In genomic region chr2:231930601-231931281, GRCh38 we compare ENCODE assay signal across 18 cellular contexts. TPM values are rescaled to one million over a fixed set of nuclear protein-coding genes. Genes with fewer than 3 reads are reported as not detected.
DNase-seq lines count a peak whose midpoint lies in the region; ATAC-seq and TF ChIP-seq lines count a peak whose summit lies in the region.
"Had no signal": no experiment of that assay in that cellular context is flagged by ENCODE, and none has a peak within 500 bp of the region (broad histone marks: within the 10 kb centered on the region; RNA-seq: fewer than 3 reads in every experiment).

No MANE protein-coding gene starts in this region.

- in situ Hi-C loops in brain microvascular endothelial cell (cut with HindIII; ENCODE audit: low pct_ligation_motif_present, low sequenced_read_pairs), result no loop called here

- peaks cover 47% of the 10 kb centered on the region for H3K27me3 ChIP-seq in brain microvascular endothelial cell (replicated peaks)
- H3K27me3 ChIP-seq: ovary had no signal

- H3K27me3 Mint-ChIP-seq in natural killer cell treated with Interleukin-12 subunit alpha and Interleukin-12 subunit beta and Interleukin-15 and Interleukin-18, amount 100 ng/mL, for 72 hours, result peaks cover 19 to 23% of the 10 kb centered on the region in 2 donors
- H3K27me3 Mint-ChIP-seq in natural killer cell (ENCODE audit: low read depth in 2 of 2), result peaks cover 29 to 33% of the 10 kb centered on the region in 2 donors
- H3K27me3 Mint-ChIP-seq in osteocyte (ENCODE audit: unreplicated experiment), result peaks cover 56% of the 10 kb centered on the region

- intact Hi-C loops in natural killer cell (cut with micrococcal nuclease), result no loop called here

- H3K4me1 Mint-ChIP-seq in natural killer cell treated with Interleukin-12 subunit alpha and Interleukin-12 subunit beta and Interleukin-15 and Interleukin-18, amount 100 ng/mL, for 72 hours (ENCODE audit: low read depth in 2 of 2), result no peaks in the 10 kb centered on the region
- H3K4me1 Mint-ChIP-seq in natural killer cell, result no peaks in the 10 kb centered on the region
- H3K4me1 Mint-ChIP-seq in osteocyte (ENCODE audit: unreplicated experiment), result peaks cover 5% of the 10 kb centered on the region

- H3K4me3 Mint-ChIP-seq in natural killer cell treated with Interleukin-12 subunit alpha and Interleukin-12 subunit beta and Interleukin-15 and Interleukin-18, amount 100 ng/mL, for 72 hours, result no peak overlapping the region
- H3K4me3 Mint-ChIP-seq in natural killer cell, result no peak overlapping the region
- H3K4me3 Mint-ChIP-seq in osteocyte (ENCODE audit: unreplicated experiment), result no peak overlapping the region
- H3K4me3 Mint-ChIP-seq: activated CD4-positive, alpha-beta T cell treated with anti-CD3 and anti-CD28 coated beads for 36 hours; activated T-cell treated with anti-CD3 and anti-CD28 coated beads, Interleukin-2, amount 50 U/mL, for 24 hours; brain; CD8-positive, alpha-beta memory T cell; T-helper 2 cell treated with Interferon-gamma antibody and Interleukin-4, amounts not matched to agents 5 μg/mL and 100 μg/mL, for 36 hours had no signal

- H3K4me3 ChIP-seq in fibroblast of pulmonary artery (replicated peaks; ENCODE audit: low read depth, low read length) (no peak overlapping the region), brain microvascular endothelial cell (ENCODE audit: low read depth, low read length) (no peak overlapping the region)
- H3K4me3 ChIP-seq: esophagus squamous epithelium, ovary had no signal

- H3K9me3 Mint-ChIP-seq in natural killer cell treated with Interleukin-12 subunit alpha and Interleukin-12 subunit beta and Interleukin-15 and Interleukin-18, amount 100 ng/mL, for 72 hours, result no peaks in the 10 kb centered on the region
- H3K9me3 Mint-ChIP-seq in natural killer cell, result no peaks in the 10 kb centered on the region
- no peaks in the 10 kb centered on the region for H3K9me3 Mint-ChIP-seq in osteocyte (ENCODE audit: unreplicated experiment)
- H3K9me3 Mint-ChIP-seq: activated naive CD4-positive, alpha-beta T cell treated with anti-CD3 and anti-CD28 coated beads, Interleukin-2, amount 50 U/mL, for 72 hours; activated T-cell treated with anti-CD3 and anti-CD28 coated beads, Interleukin-2, amount 50 U/mL, for 24 hours; CD8-positive, alpha-beta memory T cell; T-helper 2 cell treated with Interferon-gamma antibody and Interleukin-4, amounts not matched to agents 5 μg/mL and 100 μg/mL, for 36 hours had no signal

- no peak overlapping the region for H3K27ac Mint-ChIP-seq in natural killer cell treated with Interleukin-12 subunit alpha and Interleukin-12 subunit beta and Interleukin-15 and Interleukin-18, amount 100 ng/mL, for 72 hours
- H3K27ac Mint-ChIP-seq in natural killer cell, result no peak overlapping the region
- no peak overlapping the region for H3K27ac Mint-ChIP-seq in osteocyte (ENCODE audit: unreplicated experiment)
- H3K27ac Mint-ChIP-seq: activated CD4-positive, alpha-beta T cell treated with anti-CD3 and anti-CD28 coated beads for 36 hours; activated naive CD4-positive, alpha-beta T cell treated with anti-CD3 and anti-CD28 coated beads, Interleukin-2, amount 50 U/mL, for 72 hours; activated T-cell treated with anti-CD3 and anti-CD28 coated beads, Interleukin-2, amount 50 U/mL, for 24 hours; brain; T-helper 2 cell treated with Interferon-gamma antibody and Interleukin-4, amounts not matched to agents 5 μg/mL and 100 μg/mL, for 36 hours had no signal

- no peaks in the 10 kb centered on the region for H3K36me3 ChIP-seq in brain microvascular endothelial cell (replicated peaks)
- H3K36me3 ChIP-seq: esophagus squamous epithelium, ovary had no signal

- TF ChIP-seq CTCF in natural killer cell (IDR thresholded peaks at IDR 0.05), result no peak
- no peak for TF ChIP-seq CTCF in fibroblast of pulmonary artery (IDR thresholded peaks at IDR 0.05; ENCODE audit: low read length, missing control alignments)
- TF ChIP-seq CTCF in osteocyte (IDR thresholded peaks at IDR 0.05), result no peak
- no peak for TF ChIP-seq CTCF in brain microvascular endothelial cell (IDR thresholded peaks at IDR 0.05; ENCODE audit: low read depth, low read length, missing control alignments)

- no peak for ATAC-seq in natural killer cell treated with Interleukin-12 subunit alpha and Interleukin-12 subunit beta and Interleukin-15 and Interleukin-18, amount 100 ng/mL, for 72 hours
- no peak for ATAC-seq in natural killer cell
- ATAC-seq: activated CD4-positive, alpha-beta T cell treated with anti-CD3 and anti-CD28 coated beads for 36 hours; activated naive CD4-positive, alpha-beta T cell treated with anti-CD3 and anti-CD28 coated beads, Interleukin-2, amount 50 U/mL, for 72 hours had no signal

- H3K36me3 Mint-ChIP-seq in natural killer cell treated with Interleukin-12 subunit alpha and Interleukin-12 subunit beta and Interleukin-15 and Interleukin-18, amount 100 ng/mL, for 72 hours, result no peaks in the 10 kb centered on the region
- H3K36me3 Mint-ChIP-seq in natural killer cell (no peaks in the 10 kb centered on the region), osteocyte (ENCODE audit: unreplicated experiment) (no peaks in the 10 kb centered on the region)
- H3K36me3 Mint-ChIP-seq: activated naive CD4-positive, alpha-beta T cell treated with anti-CD3 and anti-CD28 coated beads, Interleukin-2, amount 50 U/mL, for 72 hours; brain; CD8-positive, alpha-beta memory T cell had no signal

- H3K27ac ChIP-seq in brain microvascular endothelial cell, result no peak overlapping the region
- H3K27ac ChIP-seq: esophagus squamous epithelium, ovary had no signal

- peak; percentile 44 for DNase-seq in natural killer cell treated with Interleukin-12 subunit alpha and Interleukin-12 subunit beta and Interleukin-15 and Interleukin-18, amount 100 ng/mL, for 72 hours (ENCODE audit: low spot score)
- DNase-seq in natural killer cell (no peak), fibroblast of pulmonary artery (ENCODE audit: low read depth) (peak; percentile 29), osteocyte (ENCODE audit: extremely low spot score, unreplicated experiment) (peak; percentile 74), NCI-H748 (lab: John Stamatoyannopoulos, UW; ENCODE audit: unreplicated experiment) (no peak), NCI-H2227 treated with DMSO at 0.1 percent for 48 hours (lab: John Stamatoyannopoulos, UW) (no peak), brain microvascular endothelial cell (no peak), midbrain (lab: John Stamatoyannopoulos, UW) (no peak)
- DNase-seq: CD8-positive, alpha-beta memory T cell; esophagus squamous epithelium; hypothalamus; stimulated activated naive CD4-positive, alpha-beta T cell had no signal

RNA-seq across cellular contexts. Expression of gene NPPC, which starts 4.5 kb away (rescaled TPM):
- 1 to 10 TPM; 2.7 to 4.2 TPM for total RNA-seq in natural killer cell treated with Interleukin-12 subunit alpha and Interleukin-12 subunit beta and Interleukin-15 and Interleukin-18, amount 100 ng/mL, for 72 hours
- total RNA-seq in natural killer cell, result not detected
- total RNA-seq in osteocyte, result not detected in 2 replicates
- total RNA-seq: CD8-positive, alpha-beta memory T cell had no signal

RNA-seq across cellular contexts. Expression of gene DIS3L2, which starts 30.8 kb away (rescaled TPM):
- total RNA-seq in natural killer cell treated with Interleukin-12 subunit alpha and Interleukin-12 subunit beta and Interleukin-15 and Interleukin-18, amount 100 ng/mL, for 72 hours, result 10 to 100 TPM; 38.8 to 76.0 TPM
- total RNA-seq in natural killer cell (10 to 100 TPM; 56.4 to 63.6 (median 59.4) TPM), osteocyte (30.0 and 34.3 TPM in 2 replicates)

Comparison
In these comparisons a context has a peak if more than half of its experiments do, and no peak if none do; other contexts are left out.
1. DNase-seq: peak in natural killer cell treated with Interleukin-12 subunit alpha and Interleukin-12 subunit beta and Interleukin-15 and Interleukin-18, amount 100 ng/mL, for 72 hours (single experiment), fibroblast of pulmonary artery (single experiment) and osteocyte (single experiment); none in natural killer cell (single experiment), NCI-H748 (single experiment), NCI-H2227 treated with DMSO at 0.1 percent for 48 hours (single experiment), brain microvascular endothelial cell (single experiment) and midbrain (single experiment).